In genomic region chr18:24268784-24269550, GRCh38 we compare ENCODE assay signal across 20 cellular contexts.
DNase-seq lines count a peak whose midpoint lies in the region; ATAC-seq and TF ChIP-seq lines count a peak whose summit lies in the region.
"Had no signal": no experiment of that assay in that cellular context is flagged by ENCODE, and none has a peak within 500 bp of the region (broad histone marks: within the 10 kb centered on the region; RNA-seq: fewer than 3 reads in every experiment).

No MANE protein-coding gene starts in this region.

- TF ChIP-seq CTCF in endodermal cell (conservative IDR thresholded peaks at IDR 0.05) (no peak), osteoblast (IDR thresholded peaks at IDR 0.05; ENCODE audit: extremely low read depth, low read depth, low read length) (no peak)

- no peaks in the 10 kb centered on the region for H3K9me3 Mint-ChIP-seq in endodermal cell
- H3K9me3 Mint-ChIP-seq in stimulated activated naive B cell treated with anti-CD40 and anti-IgM and Interleukin-4, amounts not matched to agents 10 μg/mL and 1 μg/mL and 100 μg/mL, for 72 hours, result peaks cover 0 to 4% of the 10 kb centered on the region in 2 donors
- no peaks in the 10 kb centered on the region for H3K9me3 Mint-ChIP-seq in T-helper 2 cell treated with Interferon-gamma antibody and Interleukin-4, amounts not matched to agents 5 μg/mL and 100 μg/mL, for 36 hours

- H3K27ac ChIP-seq in endodermal cell (ENCODE audit: low read depth, low read length) (no peak overlapping the region), osteoblast (ENCODE audit: low read depth, low read length) (no peak overlapping the region), Karpas-422 (ENCODE audit: low read length) (no peak overlapping the region)
- H3K27ac ChIP-seq: ovary, skin epidermis, upper lobe of right lung had no signal

- no peak overlapping the region for H2AFZ ChIP-seq in osteoblast (ENCODE audit: low read length)
- no peak overlapping the region for H2AFZ ChIP-seq in Karpas-422 (ENCODE audit: low read length)

- no peaks in the 10 kb centered on the region for H3K36me3 ChIP-seq in endodermal cell (ENCODE audit: control insufficient read depth, insufficient read depth, low read length)
- H3K36me3 ChIP-seq in osteoblast (ENCODE audit: insufficient read depth, low read length), result no peaks in the 10 kb centered on the region
- H3K36me3 ChIP-seq in Karpas-422 (ENCODE audit: insufficient read depth, low read length), result no peaks in the 10 kb centered on the region
- H3K36me3 ChIP-seq: ovary had no signal

- H3K4me1 ChIP-seq in endodermal cell (ENCODE audit: control insufficient read depth, insufficient read depth, low read length) (peaks cover 8% of the 10 kb centered on the region), osteoblast (ENCODE audit: insufficient read depth, low read length) (peaks cover 19% of the 10 kb centered on the region), Karpas-422 (ENCODE audit: low read length) (no peaks in the 10 kb centered on the region)

- no peaks in the 10 kb centered on the region for H3K9me2 ChIP-seq in Karpas-422 (replicated peaks; ENCODE audit: insufficient read depth, low read length)

- WGBS in endodermal cell (ENCODE audit: insufficient coverage in 1 of 2, insufficient read length in 1 of 2), 2 experiments, result 86% methylated on average over 6 to 10 of the region's 10 CpGs

- peak overlapping the region; percentile 42 for H3K4me3 ChIP-seq in endodermal cell (ENCODE audit: low read length)
- H3K4me3 ChIP-seq in osteoblast (ENCODE audit: insufficient read depth, low read length), result no peak overlapping the region
- H3K4me3 ChIP-seq in Karpas-422 (ENCODE audit: low read length), result no peak overlapping the region
- H3K4me3 ChIP-seq: ovary, skin epidermis, upper lobe of right lung had no signal

- no peaks in the 10 kb centered on the region for H3K27me3 ChIP-seq in endodermal cell (ENCODE audit: control insufficient read depth, insufficient read depth, low read length, poor library complexity, severe bottlenecking)
- no peaks in the 10 kb centered on the region for H3K27me3 ChIP-seq in osteoblast (ENCODE audit: insufficient read depth, low read length)
- H3K27me3 ChIP-seq in Karpas-422 (ENCODE audit: low read length), result no peaks in the 10 kb centered on the region
- H3K27me3 ChIP-seq: ovary, upper lobe of right lung had no signal

- peaks cover 25% of the 10 kb centered on the region for H3K4me1 Mint-ChIP-seq in endodermal cell
- peaks cover 14 to 17% of the 10 kb centered on the region in 2 donors for H3K4me1 Mint-ChIP-seq in stimulated activated naive B cell treated with anti-CD40 and anti-IgM and Interleukin-4, amounts not matched to agents 10 μg/mL and 1 μg/mL and 100 μg/mL, for 72 hours
- peaks cover 2% of the 10 kb centered on the region for H3K4me1 Mint-ChIP-seq in T-helper 2 cell treated with Interferon-gamma antibody and Interleukin-4, amounts not matched to agents 5 μg/mL and 100 μg/mL, for 36 hours (ENCODE audit: low read depth)

- no peaks in the 10 kb centered on the region for H3K9me3 ChIP-seq in endodermal cell (ENCODE audit: control insufficient read depth, low read length)
- no peaks in the 10 kb centered on the region for H3K9me3 ChIP-seq in osteoblast (ENCODE audit: low read depth, low read length)
- no peaks in the 10 kb centered on the region for H3K9me3 ChIP-seq in Karpas-422 (ENCODE audit: low read length)
- H3K9me3 ChIP-seq: ovary, upper lobe of right lung had no signal

- no peak overlapping the region for H3K4me2 ChIP-seq in osteoblast (ENCODE audit: insufficient read depth, low read length)
- H3K4me2 ChIP-seq in Karpas-422 (ENCODE audit: low read depth, low read length, poor library complexity, severe bottlenecking), result no peak overlapping the region

- H3K27me3 Mint-ChIP-seq in endodermal cell (ENCODE audit: insufficient read depth), result no peaks in the 10 kb centered on the region
- peaks cover 14 to 23% of the 10 kb centered on the region in 2 donors for H3K27me3 Mint-ChIP-seq in stimulated activated naive B cell treated with anti-CD40 and anti-IgM and Interleukin-4, amounts not matched to agents 10 μg/mL and 1 μg/mL and 100 μg/mL, for 72 hours
- peaks cover 59% of the 10 kb centered on the region for H3K27me3 Mint-ChIP-seq in T-helper 2 cell treated with Interferon-gamma antibody and Interleukin-4, amounts not matched to agents 5 μg/mL and 100 μg/mL, for 36 hours (ENCODE audit: low read depth)

- no peak overlapping the region for H3K9ac ChIP-seq in endodermal cell (ENCODE audit: extremely low read depth, low read length, poor library complexity, severe bottlenecking)
- H3K9ac ChIP-seq in Karpas-422 (ENCODE audit: low read length), result no peak overlapping the region

- H4K20me1 ChIP-seq in osteoblast (ENCODE audit: insufficient read depth, low read length), result no peaks in the 10 kb centered on the region
- no peaks in the 10 kb centered on the region for H4K20me1 ChIP-seq in Karpas-422 (ENCODE audit: insufficient read depth, low read depth, low read length)

- DNase-seq in D341Med (ENCODE audit: low spot score), result peak; percentile 55
- DNase-seq in NCI-H82 (lab: John Stamatoyannopoulos, UW), result peak; percentile 88
- no peak for DNase-seq in endodermal cell
- peak; percentile 10 for DNase-seq in osteoblast (ENCODE audit: insufficient read length, low spot score, missing footprints)
- DNase-seq in stimulated activated naive B cell treated with anti-CD40 and anti-IgM and Interleukin-4, amounts not matched to agents 10 μg/mL and 1 μg/mL and 100 μg/mL, for 72 hours, result no peak
- no peak for DNase-seq in T-helper 2 cell treated with Interferon-gamma antibody and Interleukin-4, amounts not matched to agents 5 μg/mL and 100 μg/mL, for 36 hours (ENCODE audit: low spot score)
- no peak for DNase-seq in Karpas-422
- no peak for DNase-seq in SW 1271 (lab: John Stamatoyannopoulos, UW)
- DNase-seq: ACHN; activated B cell treated with CpG ODN at 0.5 μM for 24 hours; activated effector memory CD4-positive, alpha-beta T cell treated with anti-CD3 and anti-CD28 coated beads, Interleukin-2, amount 50 U/mL, for 16 hours; amygdala; DMS79 treated with DMSO at 0.1 percent for 48 hours; NCI-H2029 treated with DMSO at 0.1 percent for 48 hours; NCI-H774; ovary; stimulated activated CD4-positive, alpha-beta T cell treated with anti-CD3 and anti-CD28 coated beads, Interleukin-4, amount 100 ng/mL, for 4 hours; upper lobe of right lung had no signal

- no peaks in the 10 kb centered on the region for H3K36me3 Mint-ChIP-seq in endodermal cell (ENCODE audit: low read depth)
- H3K36me3 Mint-ChIP-seq in stimulated activated naive B cell treated with anti-CD40 and anti-IgM and Interleukin-4, amounts not matched to agents 10 μg/mL and 1 μg/mL and 100 μg/mL, for 72 hours, result peaks cover 3 to 17% of the 10 kb centered on the region in 2 donors
- no peaks in the 10 kb centered on the region for H3K36me3 Mint-ChIP-seq in T-helper 2 cell treated with Interferon-gamma antibody and Interleukin-4, amounts not matched to agents 5 μg/mL and 100 μg/mL, for 36 hours (ENCODE audit: low read depth)

- no peak overlapping the region for H3K4me3 Mint-ChIP-seq in endodermal cell
- no peak overlapping the region for H3K4me3 Mint-ChIP-seq in stimulated activated naive B cell treated with anti-CD40 and anti-IgM and Interleukin-4, amounts not matched to agents 10 μg/mL and 1 μg/mL and 100 μg/mL, for 72 hours
- H3K4me3 Mint-ChIP-seq in T-helper 2 cell treated with Interferon-gamma antibody and Interleukin-4, amounts not matched to agents 5 μg/mL and 100 μg/mL, for 36 hours, result no peak overlapping the region
- H3K4me3 Mint-ChIP-seq: activated B cell treated with CpG ODN at 0.5 μM for 24 hours had no signal

- no peak overlapping the region for H3K27ac Mint-ChIP-seq in endodermal cell
- no peak overlapping the region for H3K27ac Mint-ChIP-seq in stimulated activated naive B cell treated with anti-CD40 and anti-IgM and Interleukin-4, amounts not matched to agents 10 μg/mL and 1 μg/mL and 100 μg/mL, for 72 hours
- no peak overlapping the region for H3K27ac Mint-ChIP-seq in T-helper 2 cell treated with Interferon-gamma antibody and Interleukin-4, amounts not matched to agents 5 μg/mL and 100 μg/mL, for 36 hours
- H3K27ac Mint-ChIP-seq: activated B cell treated with CpG ODN at 0.5 μM for 24 hours had no signal

- ATAC-seq in stimulated activated naive B cell treated with anti-CD40 and anti-IgM and Interleukin-4, amounts not matched to agents 10 μg/mL and 1 μg/mL and 100 μg/mL, for 72 hours (replicated peaks), result no peak
- ATAC-seq: HepG2, upper lobe of right lung had no signal

- H3K79me2 ChIP-seq in osteoblast (ENCODE audit: insufficient read depth, low read length), result peaks cover 7% of the 10 kb centered on the region
- H3K79me2 ChIP-seq in Karpas-422 (ENCODE audit: low read length), result no peaks in the 10 kb centered on the region

Comparison
In these comparisons a context has a peak if more than half of its experiments do, and no peak if none do; other contexts are left out.
1. DNase-seq: peak in D341Med (single experiment), NCI-H82 (single experiment) and osteoblast (single experiment); none in endodermal cell (single experiment), stimulated activated naive B cell treated with anti-CD40 and anti-IgM and Interleukin-4, amounts not matched to agents 10 μg/mL and 1 μg/mL and 100 μg/mL, for 72 hours (single experiment), T-helper 2 cell treated with Interferon-gamma antibody and Interleukin-4, amounts not matched to agents 5 μg/mL and 100 μg/mL, for 36 hours (single experiment), Karpas-422 (single experiment) and SW 1271 (0 of 2).